19 cellular contexts compared by ENCODE assay signal in genomic region chr3:71078723-71079525, GRCh38.
DNase-seq lines count a peak whose midpoint lies in the region; ATAC-seq and TF ChIP-seq lines count a peak whose summit lies in the region.
"Had no signal": no experiment of that assay in that cellular context is flagged by ENCODE, and none has a peak within 500 bp of the region (broad histone marks: within the 10 kb centered on the region; RNA-seq: fewer than 3 reads in every experiment).

No MANE protein-coding gene starts in this region.

- CTCF ChIA-PET in activated CD4-positive, alpha-beta memory T cell treated with anti-CD3 and anti-CD28 coated beads for 36 hours (lab: Charles Lee), result interaction anchor here (0.6 to 1.4 kb wide), 3 partner anchors 10 to 223 kb away, joined by 3 to 4 read pairs (median 3); no protein-coding TSS in a partner anchor
- CTCF ChIA-PET in activated CD4-positive, alpha-beta memory T cell treated with anti-CD3 and anti-CD28 coated beads, Interleukin-2, amount 10 ng/mL, durations not matched to agents 7 days and 5 days (lab: Charles Lee), result no interaction called here

- ATAC-seq in central memory CD8-positive, alpha-beta T cell (replicated peaks; ENCODE audit: extremely low read depth, poor library complexity, severe bottlenecking), result no peak
- no peak for ATAC-seq in HG02571 (IDR thresholded peaks at IDR 0.05; ENCODE audit: unreplicated experiment)
- ATAC-seq: A549, body of pancreas had no signal

- peaks cover 95% of the 10 kb centered on the region for H3K4me1 ChIP-seq in OCI-LY3 (ENCODE audit: low read length)

- H3K27ac ChIP-seq in OCI-LY3 (ENCODE audit: low read length), result peak overlapping the region; percentile 94
- H3K27ac ChIP-seq: A549, body of pancreas, PC-9, tibial nerve had no signal

- H3K27me3 ChIP-seq in OCI-LY3 (ENCODE audit: low read depth, low read length), result no peaks in the 10 kb centered on the region
- H3K27me3 ChIP-seq: body of pancreas, tibial nerve had no signal

- intact Hi-C loops in activated CD4-positive, alpha-beta memory T cell treated with anti-CD3 and anti-CD28 coated beads for 36 hours (cut with micrococcal nuclease), result no loop called here

- H3K4me2 ChIP-seq in OCI-LY3 (ENCODE audit: low read length), result peak overlapping the region; percentile 81
- H3K4me2 ChIP-seq: A549, PC-9 had no signal

- H3K4me3 Mint-ChIP-seq in activated CD4-positive, alpha-beta memory T cell treated with anti-CD3 and anti-CD28 coated beads for 36 hours, result peak overlapping the region; percentile 40
- no peak overlapping the region for H3K4me3 Mint-ChIP-seq in activated CD4-positive, alpha-beta memory T cell treated with anti-CD3 and anti-CD28 coated beads, Interleukin-2, amount 10 ng/mL, durations not matched to agents 7 days and 5 days
- peak overlapping the region; percentile 18 for H3K4me3 Mint-ChIP-seq in central memory CD8-positive, alpha-beta T cell
- H3K4me3 Mint-ChIP-seq in progenitor cell of endocrine pancreas (ENCODE audit: low read depth), result no peak overlapping the region

- no peak overlapping the region for H2AFZ ChIP-seq in OCI-LY3 (ENCODE audit: low read depth, low read length)
- H2AFZ ChIP-seq: PC-9 had no signal

- H3K9me3 ChIP-seq in OCI-LY3 (ENCODE audit: insufficient read depth, low read length), result peaks cover 4% of the 10 kb centered on the region; the same call in 1 of the 2 replicates
- H3K9me3 ChIP-seq: A549, body of pancreas, tibial nerve had no signal

- peak overlapping the region; percentile 68 for H3K9ac ChIP-seq in OCI-LY3 (ENCODE audit: low read length)

- TF ChIP-seq CTCF in OCI-LY3 (IDR thresholded peaks at IDR 0.05; ENCODE audit: low read depth, low read length) (no peak), progenitor cell of endocrine pancreas (IDR thresholded peaks at IDR 0.05; ENCODE audit: unreplicated experiment) (no peak)

- peaks cover 14% of the 10 kb centered on the region for H3K36me3 Mint-ChIP-seq in activated CD4-positive, alpha-beta memory T cell treated with anti-CD3 and anti-CD28 coated beads for 36 hours
- H3K36me3 Mint-ChIP-seq in activated CD4-positive, alpha-beta memory T cell treated with anti-CD3 and anti-CD28 coated beads, Interleukin-2, amount 10 ng/mL, durations not matched to agents 7 days and 5 days (ENCODE audit: low read depth), result peaks cover 38% of the 10 kb centered on the region
- H3K36me3 Mint-ChIP-seq in central memory CD8-positive, alpha-beta T cell (ENCODE audit: insufficient read depth), result peaks cover 10% of the 10 kb centered on the region
- peaks cover 6% of the 10 kb centered on the region for H3K36me3 Mint-ChIP-seq in progenitor cell of endocrine pancreas (ENCODE audit: insufficient read depth)

- DNase-seq in activated CD4-positive, alpha-beta memory T cell treated with anti-CD3 and anti-CD28 coated beads for 36 hours, result no peak
- DNase-seq in activated CD4-positive, alpha-beta memory T cell treated with anti-CD3 and anti-CD28 coated beads, Interleukin-2, amount 10 ng/mL, durations not matched to agents 7 days and 5 days, result no peak
- DNase-seq in central memory CD8-positive, alpha-beta T cell (ENCODE audit: low spot score in 2 of 2), result no peak
- no peak for DNase-seq in progenitor cell of endocrine pancreas (ENCODE audit: low spot score, unreplicated experiment)
- DNase-seq in activated CD4-positive, alpha-beta T cell treated with anti-CD3 and anti-CD28 coated beads, Interleukin-2, amount 50 U/mL, for 4 hours, result no peak
- DNase-seq in DMS79 (lab: John Stamatoyannopoulos, UW), result no peak
- DNase-seq: activated CD4-positive, CD25-positive, alpha-beta regulatory T cell; body of pancreas; Calu3; hippocampal formation; NCI-H1930; NCI-H526; PC-9; retina; stimulated activated CD4-positive, alpha-beta T cell treated with anti-CD3 and anti-CD28 coated beads, Interleukin-2, amount 100 ng/mL, for 24 hours had no signal

- H3K4me3 ChIP-seq in OCI-LY3 (ENCODE audit: low read length), result peak overlapping the region; percentile 69
- H3K4me3 ChIP-seq: A549, body of pancreas, PC-9, tibial nerve had no signal

- H3K27me3 Mint-ChIP-seq in activated CD4-positive, alpha-beta memory T cell treated with anti-CD3 and anti-CD28 coated beads for 36 hours, result no peaks in the 10 kb centered on the region
- H3K27me3 Mint-ChIP-seq in activated CD4-positive, alpha-beta memory T cell treated with anti-CD3 and anti-CD28 coated beads, Interleukin-2, amount 10 ng/mL, durations not matched to agents 7 days and 5 days, result no peaks in the 10 kb centered on the region
- no peaks in the 10 kb centered on the region for H3K27me3 Mint-ChIP-seq in central memory CD8-positive, alpha-beta T cell
- no peaks in the 10 kb centered on the region for H3K27me3 Mint-ChIP-seq in progenitor cell of endocrine pancreas

- peaks cover 6% of the 10 kb centered on the region for H3K9me3 Mint-ChIP-seq in activated CD4-positive, alpha-beta memory T cell treated with anti-CD3 and anti-CD28 coated beads for 36 hours
- H3K9me3 Mint-ChIP-seq in activated CD4-positive, alpha-beta memory T cell treated with anti-CD3 and anti-CD28 coated beads, Interleukin-2, amount 10 ng/mL, durations not matched to agents 7 days and 5 days, result peaks cover 2% of the 10 kb centered on the region
- no peaks in the 10 kb centered on the region for H3K9me3 Mint-ChIP-seq in central memory CD8-positive, alpha-beta T cell
- H3K9me3 Mint-ChIP-seq in progenitor cell of endocrine pancreas (ENCODE audit: low read depth), result no peaks in the 10 kb centered on the region

- peaks cover 97% of the 10 kb centered on the region for H3K79me2 ChIP-seq in OCI-LY3 (ENCODE audit: low read length)

- H3K36me3 ChIP-seq in OCI-LY3 (replicated peaks; ENCODE audit: low read depth, low read length), result peaks cover 45% of the 10 kb centered on the region
- H3K36me3 ChIP-seq: tibial nerve had no signal

- peaks cover 64% of the 10 kb centered on the region for H4K20me1 ChIP-seq in OCI-LY3 (ENCODE audit: insufficient read depth, low read length)

- POLR2A ChIA-PET in activated CD4-positive, alpha-beta memory T cell treated with anti-CD3 and anti-CD28 coated beads for 36 hours (lab: Charles Lee), result interaction anchor here (1.0 kb wide), 1 partner anchor 147 kb away, joined by 4 read pairs; no protein-coding TSS in a partner anchor
- POLR2A ChIA-PET in activated CD4-positive, alpha-beta memory T cell treated with anti-CD3 and anti-CD28 coated beads, Interleukin-2, amount 10 ng/mL, durations not matched to agents 7 days and 5 days (lab: Charles Lee), result interaction anchor here (1.1 to 1.2 kb wide), 3 partner anchors 8 to 51 kb away, joined by 3 to 5 read pairs (median 3); no protein-coding TSS in a partner anchor

- H3K4me1 Mint-ChIP-seq in activated CD4-positive, alpha-beta memory T cell treated with anti-CD3 and anti-CD28 coated beads for 36 hours (ENCODE audit: low read depth), result peaks cover 90% of the 10 kb centered on the region
- peaks cover 63% of the 10 kb centered on the region for H3K4me1 Mint-ChIP-seq in activated CD4-positive, alpha-beta memory T cell treated with anti-CD3 and anti-CD28 coated beads, Interleukin-2, amount 10 ng/mL, durations not matched to agents 7 days and 5 days
- H3K4me1 Mint-ChIP-seq in central memory CD8-positive, alpha-beta T cell, result peaks cover 65% of the 10 kb centered on the region
- H3K4me1 Mint-ChIP-seq in progenitor cell of endocrine pancreas (ENCODE audit: low read depth), result peaks cover 24% of the 10 kb centered on the region

- H3K27ac Mint-ChIP-seq in activated CD4-positive, alpha-beta memory T cell treated with anti-CD3 and anti-CD28 coated beads for 36 hours, result peak overlapping the region; percentile 6
- no peak overlapping the region for H3K27ac Mint-ChIP-seq in activated CD4-positive, alpha-beta memory T cell treated with anti-CD3 and anti-CD28 coated beads, Interleukin-2, amount 10 ng/mL, durations not matched to agents 7 days and 5 days
- H3K27ac Mint-ChIP-seq in central memory CD8-positive, alpha-beta T cell (ENCODE audit: low read depth), result peak overlapping the region; percentile 63
- peak overlapping the region; percentile 67 for H3K27ac Mint-ChIP-seq in progenitor cell of endocrine pancreas

Comparison
In these comparisons a context has a peak if more than half of its experiments do, and no peak if none do; other contexts are left out.
1. H3K4me3 Mint-ChIP-seq: peak in activated CD4-positive, alpha-beta memory T cell treated with anti-CD3 and anti-CD28 coated beads for 36 hours (single experiment) and central memory CD8-positive, alpha-beta T cell (single experiment); none in activated CD4-positive, alpha-beta memory T cell treated with anti-CD3 and anti-CD28 coated beads, Interleukin-2, amount 10 ng/mL, durations not matched to agents 7 days and 5 days (single experiment) and progenitor cell of endocrine pancreas (single experiment).